Comparison of ENCODE assay signal across 7 cellular contexts in genomic region chr9:38067892-38068615, GRCh38. TPM values are rescaled to one million over a fixed set of nuclear protein-coding genes. Genes with fewer than 3 reads are reported as not detected.
DNase-seq lines count a peak whose midpoint lies in the region; ATAC-seq and TF ChIP-seq lines count a peak whose summit lies in the region.

No MANE protein-coding gene starts in this region.

- no peaks in the 10 kb centered on the region for H3F3A ChIP-seq in GM23338 (replicated peaks; ENCODE audit: low read depth)

- DNase-seq in GM23338 (ENCODE audit: low spot score) (peak; percentile 38), SJCRH30 (peak; percentile 24 to 40), ecto neural progenitor cell (ENCODE audit: low spot score) (peak; percentile 60), natural killer cell (no peak), kidney tubule cell (ENCODE audit: low spot score) (no peak), NCI-H2081 treated with DMSO at 0.1 percent for 48 hours (lab: John Stamatoyannopoulos, UW) (no peak)
- no peak for DNase-seq in effector CD8-positive, alpha-beta T cell (lab: John Stamatoyannopoulos, UW)

- peak; percentile 1; the same call in 2 of the 3 replicates for ATAC-seq in GM23338
- ATAC-seq in natural killer cell = no peak

- H3K9me2 ChIP-seq in GM23338 (ENCODE audit: insufficient read depth) = no peaks in the 10 kb centered on the region

- peak overlapping the region; percentile 83 for H3K4me3 Mint-ChIP-seq in GM23338
- H3K4me3 Mint-ChIP-seq in natural killer cell = peak overlapping the region; percentile 91

- H3K36me3 Mint-ChIP-seq in GM23338 (ENCODE audit: low read depth) (no peaks in the 10 kb centered on the region; the same call in 2 of the 3 replicates), natural killer cell (no peaks in the 10 kb centered on the region)

- H3K27ac ChIP-seq in GM23338 (ENCODE audit: low read depth) (no peak overlapping the region), SJCRH30 (peak overlapping the region; percentile 30; the same call in 1 of the 2 replicates)

- peak overlapping the region; percentile 93 for H3K4me2 ChIP-seq in GM23338

- intact Hi-C loops in natural killer cell (cut with micrococcal nuclease) = loop anchor here (5.0 to 10.0 kb wide), 2 partner anchors 103 to 156 kb away; no protein-coding TSS in a partner anchor

- H4K20me1 ChIP-seq in GM23338 (replicated peaks; ENCODE audit: insufficient read depth) = peaks cover 22% of the 10 kb centered on the region

- peaks cover 37% of the 10 kb centered on the region for H3K4me1 Mint-ChIP-seq in GM23338
- H3K4me1 Mint-ChIP-seq in natural killer cell = peaks cover 17 to 52% of the 10 kb centered on the region in 2 donors

- H3K27ac Mint-ChIP-seq in GM23338 = no peak overlapping the region
- peak overlapping the region in 1 of 2 donors; percentile 62 for H3K27ac Mint-ChIP-seq in natural killer cell

- H3K27me3 ChIP-seq in GM23338 (ENCODE audit: insufficient read depth) (peaks cover 30% of the 10 kb centered on the region), SJCRH30 (no peaks in the 10 kb centered on the region)

- H3K4me1 ChIP-seq in GM23338 (ENCODE audit: insufficient read depth) = peaks cover 26% of the 10 kb centered on the region
- H3K4me1 ChIP-seq in SJCRH30 = peaks cover 12% of the 10 kb centered on the region

- H3K9me3 Mint-ChIP-seq in GM23338 (no peaks in the 10 kb centered on the region; the same call in 2 of the 3 replicates), natural killer cell (no peaks in the 10 kb centered on the region)

- H3K4me3 ChIP-seq in GM23338 = peak overlapping the region; percentile 72
- peak overlapping the region; percentile 100 for H3K4me3 ChIP-seq in SJCRH30

- H3K27me3 Mint-ChIP-seq in GM23338 (ENCODE audit: insufficient read depth, low read depth, poor library complexity) = peaks cover 20% of the 10 kb centered on the region
- peaks cover 0 to 5% of the 10 kb centered on the region in 2 donors for H3K27me3 Mint-ChIP-seq in natural killer cell (ENCODE audit: low read depth in 2 of 2)

- no peaks in the 10 kb centered on the region for H3K36me3 ChIP-seq in GM23338 (ENCODE audit: insufficient read depth)
- no peaks in the 10 kb centered on the region for H3K36me3 ChIP-seq in SJCRH30

- no peak overlapping the region for H2AFZ ChIP-seq in GM23338

- peaks cover 39% of the 10 kb centered on the region for H3K79me2 ChIP-seq in GM23338 (replicated peaks; ENCODE audit: insufficient read depth)

- TF ChIP-seq CTCF in GM23338 (conservative IDR thresholded peaks at IDR 0.05; ENCODE audit: low read depth in 2 of 2) (no peak), natural killer cell (IDR thresholded peaks at IDR 0.05) (no peak)

- no peaks in the 10 kb centered on the region for H3K9me3 ChIP-seq in SJCRH30 (replicated peaks)

TF ChIP-seq in GM23338, 12 proteins besides CTCF, POLR2A, EP300 and RAD21:
- no peak for TF ChIP-seq JUNB (IDR thresholded peaks at IDR 0.05; ENCODE audit: unreplicated experiment)
- TF ChIP-seq EZH2 (IDR thresholded peaks at IDR 0.05; ENCODE audit: low read depth, unreplicated experiment) = peak; percentile 19

RNA-seq across cellular contexts. Expression of gene SHB, which starts 1.0 kb away (rescaled TPM):
- 8.4 and 14.0 TPM in 2 replicates for total RNA-seq in GM23338 (2014; rRNA removed; shearing (Covaris generic))
- polyA plus RNA-seq in GM23338 (2016; fragmentation: Nextera tagmentation; extraction: Ambion mirVana) = 1.5 and 1.7 TPM in 2 replicates
- 14.7 and 14.9 TPM in 2 replicates for total RNA-seq in SJCRH30 (2014; rRNA removed; shearing (Covaris generic))
- 1 to 10 TPM; 2.7 to 7.1 (median 2.9) TPM for total RNA-seq in natural killer cell

Comparison
In these comparisons a context has a peak if more than half of its experiments do, and no peak if none do; other contexts are left out.
1. DNase-seq: peak in GM23338 (single experiment), SJCRH30 (2 of 2) and ecto neural progenitor cell (single experiment); none in natural killer cell (single experiment), kidney tubule cell (single experiment), effector CD8-positive, alpha-beta T cell (single experiment) and NCI-H2081 treated with DMSO at 0.1 percent for 48 hours (single experiment).